Comparison of ENCODE assay signal across 13 cellular contexts in the genomic region with DNA sequence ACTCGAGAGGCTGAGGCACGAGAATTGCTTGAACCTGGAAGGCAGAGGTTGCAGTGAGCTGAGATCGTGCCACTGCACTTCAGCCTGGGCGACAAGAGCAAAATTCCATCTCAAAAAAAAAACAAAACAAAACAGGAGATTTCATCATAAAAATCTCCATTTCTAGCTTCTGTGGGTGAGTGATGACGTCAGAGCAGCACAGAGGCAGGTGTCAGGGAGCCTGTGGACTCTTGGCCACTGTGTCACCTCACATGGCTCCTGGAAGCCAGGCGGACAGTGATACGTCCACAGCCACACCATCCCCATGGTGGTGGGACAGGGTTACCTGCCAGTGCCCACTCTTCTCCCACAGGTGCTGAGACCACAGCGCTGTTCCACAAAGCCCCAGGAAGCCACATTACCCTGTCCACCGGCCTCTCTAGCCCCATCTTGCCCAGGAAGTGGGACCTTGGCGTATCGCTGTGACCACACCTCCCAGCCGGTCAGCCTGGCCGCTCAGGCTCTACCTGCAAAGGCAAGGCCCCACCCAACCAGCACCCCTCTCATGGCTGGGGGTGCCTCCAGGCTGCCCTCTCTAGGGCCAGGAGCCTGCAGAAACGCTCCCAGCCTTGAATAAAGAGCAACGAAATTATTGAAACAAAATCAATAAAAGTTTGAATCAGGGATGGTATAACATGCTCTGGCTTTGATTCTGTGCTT. TPM values are rescaled to one million over a fixed set of nuclear protein-coding genes. Genes with fewer than 3 reads are reported as not detected.
A peak's percentile ranks its signal among the peaks of the same experiment; 100 is the strongest.
DNase-seq lines count a peak whose midpoint lies in the region; ATAC-seq and TF ChIP-seq lines count a peak whose summit lies in the region.
"Had no signal": no experiment of that assay in that cellular context is flagged by ENCODE, and none has a peak within 500 bp of the region (broad histone marks: within the 10 kb centered on the region; RNA-seq: fewer than 3 reads in every experiment).

No MANE protein-coding gene starts in this region.

- H3K36me3 ChIP-seq in heart left ventricle: no peaks in the 10 kb centered on the region
- H3K36me3 ChIP-seq: MG63 had no signal

- WGBS in right cardiac atrium: 87% methylated on average over 15 of the region's 15 CpGs
- 89 to 95% (median 91%) methylated on average over 11 to 15 of the region's 15 CpGs for WGBS in heart left ventricle, 4 donors

- intact Hi-C loops in right cardiac atrium (cut with DNase I) (no loop called here), heart left ventricle (cut with DNase I) (no loop called here)

- H3K27me3 ChIP-seq in right cardiac atrium (ENCODE audit: control insufficient read depth, insufficient read depth): no peaks in the 10 kb centered on the region
- H3K27me3 ChIP-seq in heart left ventricle: peaks cover 0 to 2% (median 0%) of the 10 kb centered on the region in 9 donors
- H3K27me3 ChIP-seq in layer of hippocampus (ENCODE audit: control insufficient read depth, insufficient read depth, low read length): no peaks in the 10 kb centered on the region
- H3K27me3 ChIP-seq: MG63 had no signal

- H3K9me3 ChIP-seq in right cardiac atrium (ENCODE audit: control insufficient read depth, low read length) (no peaks in the 10 kb centered on the region), heart left ventricle (no peaks in the 10 kb centered on the region)
- H3K9me3 ChIP-seq: MG63 had no signal

- H3K4me3 Mint-ChIP-seq in T-cell: no peak overlapping the region

- no peak for TF ChIP-seq POLR2A in heart left ventricle (IDR thresholded peaks at IDR 0.05)

- no peak overlapping the region for H3K27ac Mint-ChIP-seq in T-cell

- CTCF ChIA-PET in GM10248 (lab: Yijun Ruan, JAX) (interaction anchor here (1.5 to 1.6 kb wide), 2 partner anchors 23 to 46 kb away, joined by 4 to 5 read pairs; no protein-coding TSS in a partner anchor), T-cell (lab: Charles Lee) (no interaction called here)

- no peaks in the 10 kb centered on the region for H3K4me1 ChIP-seq in right cardiac atrium (ENCODE audit: control insufficient read depth, insufficient read depth, low read length)
- peaks cover 0 to 13% (median 7%) of the 10 kb centered on the region in 12 donors for H3K4me1 ChIP-seq in heart left ventricle

- no peaks in the 10 kb centered on the region for H3K9me3 Mint-ChIP-seq in T-cell

- TF ChIP-seq CTCF in heart left ventricle (IDR thresholded peaks at IDR 0.05): no peak
- no peak for TF ChIP-seq CTCF in GM10248 (IDR thresholded peaks at IDR 0.05; ENCODE audit: control extremely low read depth, extremely low read depth, low read depth, missing control alignments)

- no peak overlapping the region for H3K4me3 ChIP-seq in right cardiac atrium (ENCODE audit: low read length)
- no peak overlapping the region for H3K4me3 ChIP-seq in heart left ventricle
- H3K4me3 ChIP-seq: MG63 had no signal

- POLR2A ChIA-PET in GM10248 (lab: Yijun Ruan, JAX): no interaction called here
- POLR2A ChIA-PET in T-cell (lab: Charles Lee): no interaction called here

- H3K27ac ChIP-seq in right cardiac atrium (ENCODE audit: low read length): no peak overlapping the region
- no peak overlapping the region for H3K27ac ChIP-seq in heart left ventricle
- peak overlapping the region; percentile 92 for H3K27ac ChIP-seq in layer of hippocampus (ENCODE audit: low read depth, low read length)
- H3K27ac ChIP-seq: KMS-11 had no signal

- H3K4me1 Mint-ChIP-seq in T-cell: peaks cover 5 to 7% (median 6%) of the 10 kb centered on the region in 3 donors

- peaks cover 0 to 8% of the 10 kb centered on the region in 2 donors for H3K27me3 Mint-ChIP-seq in T-cell

- ATAC-seq in right cardiac atrium (no peak), heart left ventricle (no peak), T-cell (replicated peaks in 1 of 4) (no peak)
- ATAC-seq: Right ventricle myocardium inferior had no signal

- H3K36me3 Mint-ChIP-seq in T-cell: no peaks in the 10 kb centered on the region

- DNase-seq in right cardiac atrium (peak in 2 of 3 donors; percentile 33 to 44), heart left ventricle (no peak), GM10248 (ENCODE audit: extremely low spot score) (no peak), inferior parietal cortex (ENCODE audit: extremely low spot score) (no peak), T-cell (no peak)
- DNase-seq: MG63, NCI-H1105, NCI-H187, NCI-H69 had no signal

RNA-seq across cellular contexts. Expression of gene FXYD3, which starts 2.5 kb away (rescaled TPM):
- total RNA-seq in right cardiac atrium (1 to 10 TPM; 2.2 to 5.7 (median 4.3) TPM), heart left ventricle (1 to 10 TPM in 2 of 9 donors, under 1 TPM in 4, not detected in 3; 0.37 to 2.5 (median 0.80) TPM), T-cell (1 to 10 TPM in 1 of 5 donors, under 1 TPM in 1, not detected in 3; 0.79 to 1.1 TPM)
- polyA plus RNA-seq in right cardiac atrium (5.2 TPM), heart left ventricle (1 to 10 TPM in 1 of 2 donors, under 1 TPM in 1; 0.98 to 1.1 TPM)
- total RNA-seq: H4 had no signal

RNA-seq across cellular contexts. Expression of gene LGI4, which starts 21.7 kb away (rescaled TPM):
- total RNA-seq in right cardiac atrium (10 to 100 TPM; 25.0 to 40.9 (median 32.5) TPM), heart left ventricle (10 to 100 TPM in 3 of 9 donors, 1 to 10 TPM in 6; 2.2 to 15.1 (median 6.0) TPM), T-cell (1 to 10 TPM in 1 of 5 donors, under 1 TPM in 4; 0.15 to 1.1 (median 0.89) TPM)
- polyA plus RNA-seq in right cardiac atrium (35.6 TPM), heart left ventricle (10 to 100 TPM in 1 of 2 donors, 1 to 10 TPM in 1; 4.2 to 14.2 TPM)
- total RNA-seq: H4 had no signal

RNA-seq across cellular contexts. Expression of gene FXYD1, which starts 25.5 kb away (rescaled TPM):
- total RNA-seq in right cardiac atrium: 100 to 1,000 TPM; 441 to 544 (median 499) TPM
- polyA plus RNA-seq in right cardiac atrium: 289 TPM
- total RNA-seq in heart left ventricle: 100 to 1,000 TPM; 261 to 631 (median 412) TPM
- polyA plus RNA-seq in heart left ventricle: 100 to 1,000 TPM; 129 to 439 TPM
- 1 to 10 TPM in 4 of 5 donors, under 1 TPM in 1; 0.70 to 7.7 (median 4.8) TPM for total RNA-seq in T-cell
- total RNA-seq: H4 had no signal

RNA-seq across cellular contexts. Expression of gene FXYD7, which starts 29.9 kb away (rescaled TPM):
- under 1 TPM in 1 of 4 donors, not detected in 3; 0.40 TPM for total RNA-seq in right cardiac atrium
- 0.25 TPM for polyA plus RNA-seq in right cardiac atrium
- total RNA-seq in heart left ventricle: under 1 TPM in 3 of 9 donors, not detected in 6; 0.21 to 0.52 (median 0.28) TPM
- polyA plus RNA-seq in heart left ventricle: not detected
- 10 to 100 TPM in 4 of 5 donors, 1 to 10 TPM in 1; 8.8 to 24.0 (median 12.6) TPM for total RNA-seq in T-cell
- total RNA-seq: Right ventricle myocardium inferior had no signal

RNA-seq across cellular contexts. Expression of gene FXYD5, which starts 41.4 kb away (rescaled TPM):
- total RNA-seq in right cardiac atrium (10 to 100 TPM; 22.5 to 46.3 (median 31.0) TPM), heart left ventricle (10 to 100 TPM; 15.3 to 87.9 (median 19.5) TPM), T-cell (100 to 1,000 TPM; 440 to 616 (median 504) TPM)
- polyA plus RNA-seq in right cardiac atrium (31.8 TPM), heart left ventricle (10 to 100 TPM; 31.0 to 59.2 TPM)

Comparison
In these comparisons a context has a peak if more than half of its experiments do, and no peak if none do; other contexts are left out.
1. DNase-seq: peak in right cardiac atrium (2 of 3); none in heart left ventricle (0 of 5), GM10248 (single experiment), inferior parietal cortex (single experiment) and T-cell (0 of 34).
2. RNA of gene FXYD1, which starts 25.5 kb away (total RNA-seq): 441 to 544 TPM in right cardiac atrium and 261 to 631 TPM in heart left ventricle; 0.70 to 7.7 TPM in T-cell; every median in the first group is over 10 times any median in the second.